Comparison of ENCODE assay signal across 29 cellular contexts in genomic region chr2:21715865-21716264, GRCh38.
DNase-seq lines count a peak whose midpoint lies in the region; ATAC-seq, FAIRE-seq and TF ChIP-seq lines count a peak whose summit lies in the region.
"Had no signal": no experiment of that assay in that cellular context is flagged by ENCODE, and none has a peak within 500 bp of the region (broad histone marks: within the 10 kb centered on the region; RNA-seq: fewer than 3 reads in every experiment).

No MANE protein-coding gene starts in this region.

- H3K9me3 Mint-ChIP-seq in GM23338 (no peaks in the 10 kb centered on the region), endodermal cell (no peaks in the 10 kb centered on the region)

- H3F3A ChIP-seq in GM23338 (replicated peaks; ENCODE audit: low read depth) (no peaks in the 10 kb centered on the region), PC-9 (ENCODE audit: insufficient read depth, low read depth) (no peaks in the 10 kb centered on the region)

- H3K23ac ChIP-seq in neuronal stem cell (ENCODE audit: low read depth, low read length, poor library complexity), result no peak overlapping the region

- H3K27ac ChIP-seq in GM23338 (ENCODE audit: low read depth) (no peak overlapping the region), endodermal cell (ENCODE audit: low read depth, low read length) (no peak overlapping the region), neuronal stem cell (replicated peaks; ENCODE audit: low read length) (no peak overlapping the region), PC-9 (no peak overlapping the region)
- H3K27ac ChIP-seq: KMS-11, upper lobe of right lung, VCaP had no signal

- H3K9ac ChIP-seq in endodermal cell (ENCODE audit: extremely low read depth, low read length, poor library complexity, severe bottlenecking) (no peak overlapping the region), neuronal stem cell (ENCODE audit: low read depth, low read length, poor library complexity) (no peak overlapping the region)
- H3K9ac ChIP-seq: KMS-11 had no signal

- H3K36me3 Mint-ChIP-seq in GM23338 (ENCODE audit: low read depth) (no peaks in the 10 kb centered on the region), endodermal cell (ENCODE audit: low read depth) (no peaks in the 10 kb centered on the region)
- H3K36me3 Mint-ChIP-seq: activated naive CD8-positive, alpha-beta T cell treated with anti-CD3 and anti-CD28 coated beads for 36 hours had no signal

- 58 to 83% methylated on average over 4 of the region's 4 CpGs for WGBS in endodermal cell (ENCODE audit: insufficient coverage in 1 of 2, insufficient read length in 1 of 2), 2 experiments
- WGBS in neuronal stem cell (ENCODE audit: extremely low coverage in 2 of 2, insufficient read length in 2 of 2, insufficient replicate concordance in 1 of 2), 2 donors, result no CpG with 5 or more reads among the region's 4 CpGs

- H2BK15ac ChIP-seq in neuronal stem cell (ENCODE audit: low read length), result no peak overlapping the region

- intact Hi-C loops in PC-9 (cut with micrococcal nuclease; ENCODE audit: unreplicated experiment), result no loop called here

- CTCF ChIA-PET in PC-9 (lab: Charles Lee), result no interaction called here

- H3K9me2 ChIP-seq in GM23338 (ENCODE audit: insufficient read depth) (no peaks in the 10 kb centered on the region), PC-9 (ENCODE audit: insufficient read depth) (no peaks in the 10 kb centered on the region)

- no TSS peak for BruUV-seq in PC-9 (replicated peaks; lab: Mats Ljungman, UMichigan)

- POLR2A ChIA-PET in PC-9 (lab: Charles Lee; ENCODE audit: unreplicated experiment), result no interaction called here

- H3K79me2 ChIP-seq in GM23338 (replicated peaks; ENCODE audit: insufficient read depth), result no peaks in the 10 kb centered on the region
- H3K79me2 ChIP-seq in PC-9 (ENCODE audit: low read depth), result no peaks in the 10 kb centered on the region

- H2BK5ac ChIP-seq in neuronal stem cell (ENCODE audit: low read length), result no peak overlapping the region

- H3K27me3 ChIP-seq in GM23338 (ENCODE audit: insufficient read depth) (no peaks in the 10 kb centered on the region), endodermal cell (ENCODE audit: control insufficient read depth, insufficient read depth, low read length, poor library complexity, severe bottlenecking) (no peaks in the 10 kb centered on the region), neuronal stem cell (ENCODE audit: control insufficient read depth in 3 of 3, insufficient read depth in 3 of 3, low read depth in 1 of 3, low read length in 3 of 3) (no peaks in the 10 kb centered on the region), PC-9 (ENCODE audit: insufficient read depth, low read depth) (no peaks in the 10 kb centered on the region)
- H3K27me3 ChIP-seq: upper lobe of right lung had no signal

- no peak overlapping the region for H3K14ac ChIP-seq in neuronal stem cell (ENCODE audit: low read length)

- no peak overlapping the region for H4K91ac ChIP-seq in neuronal stem cell (ENCODE audit: low read depth, low read length, poor library complexity)

- no peak overlapping the region for H4K8ac ChIP-seq in neuronal stem cell (ENCODE audit: low read depth, low read length)

- no peak overlapping the region for H3K4ac ChIP-seq in neuronal stem cell (ENCODE audit: low read length)

- no peak overlapping the region for H3K4me3 ChIP-seq in GM23338
- H3K4me3 ChIP-seq in endodermal cell (ENCODE audit: low read length), result no peak overlapping the region
- H3K4me3 ChIP-seq in neuronal stem cell (ENCODE audit: low read length in 2 of 2), result no peak overlapping the region
- no peak overlapping the region for H3K4me3 ChIP-seq in PC-9
- H3K4me3 ChIP-seq: lung, smooth muscle cell, upper lobe of right lung had no signal

- TF ChIP-seq CTCF in GM23338 (conservative IDR thresholded peaks at IDR 0.05; ENCODE audit: low read depth in 2 of 2), result no peak
- no peak for TF ChIP-seq CTCF in endodermal cell (conservative IDR thresholded peaks at IDR 0.05)
- TF ChIP-seq CTCF in D721Med (IDR thresholded peaks at IDR 0.05; ENCODE audit: insufficient read depth, missing control alignments), result no peak
- TF ChIP-seq CTCF in PC-9 (conservative IDR thresholded peaks at IDR 0.05), result no peak

- H4K20me1 ChIP-seq in GM23338 (replicated peaks; ENCODE audit: insufficient read depth) (no peaks in the 10 kb centered on the region), PC-9 (ENCODE audit: insufficient read depth) (no peaks in the 10 kb centered on the region)

- H3K4me1 Mint-ChIP-seq in GM23338 (peaks cover 14% of the 10 kb centered on the region), endodermal cell (peaks cover 32% of the 10 kb centered on the region)
- H3K4me1 Mint-ChIP-seq: activated naive CD8-positive, alpha-beta T cell treated with anti-CD3 and anti-CD28 coated beads for 36 hours; central memory CD8-positive, alpha-beta T cell had no signal

- no peak for FAIRE-seq in D721Med (lab: Jason Lieb, UNC)
- FAIRE-seq: frontal cortex, G401.6 had no signal

- H3K4me3 Mint-ChIP-seq in GM23338 (no peak overlapping the region), endodermal cell (no peak overlapping the region)
- H3K4me3 Mint-ChIP-seq: activated naive CD8-positive, alpha-beta T cell treated with anti-CD3 and anti-CD28 coated beads for 36 hours; central memory CD8-positive, alpha-beta T cell; dendritic cell treated with granulocyte-macrophage colony-stimulating factor and Interleukin-4, amounts not matched to agents 40 ng/mL and 50 ng/mL, for 4 days had no signal

- H2BK12ac ChIP-seq in neuronal stem cell (ENCODE audit: low read length), result no peak overlapping the region

- H3K9me3 ChIP-seq in endodermal cell (ENCODE audit: control insufficient read depth, low read length), result no peaks in the 10 kb centered on the region
- no peaks in the 10 kb centered on the region for H3K9me3 ChIP-seq in neuronal stem cell (replicated peaks in 1 of 2; ENCODE audit: control insufficient read depth in 2 of 2, insufficient read depth in 1 of 2, low read depth in 1 of 2, low read length in 2 of 2)
- no peaks in the 10 kb centered on the region for H3K9me3 ChIP-seq in PC-9 (ENCODE audit: insufficient read depth, low read depth)
- H3K9me3 ChIP-seq: upper lobe of right lung had no signal

- no peak overlapping the region for H3K27ac Mint-ChIP-seq in GM23338
- no peak overlapping the region for H3K27ac Mint-ChIP-seq in endodermal cell
- H3K27ac Mint-ChIP-seq: activated naive CD8-positive, alpha-beta T cell treated with anti-CD3 and anti-CD28 coated beads for 36 hours; dendritic cell treated with granulocyte-macrophage colony-stimulating factor and Interleukin-4, amounts not matched to agents 40 ng/mL and 50 ng/mL, for 4 days had no signal

- H2AK5ac ChIP-seq in neuronal stem cell (ENCODE audit: low read depth, low read length), result no peak overlapping the region

- peak; percentile 90 for ATAC-seq in GM23338
- ATAC-seq: upper lobe of right lung had no signal

- H3K79me1 ChIP-seq in neuronal stem cell (ENCODE audit: low read depth, low read length), result no peaks in the 10 kb centered on the region

- H3K18ac ChIP-seq in neuronal stem cell (ENCODE audit: low read length), result no peak overlapping the region

- H2AFZ ChIP-seq in GM23338, result no peak overlapping the region
- no peak overlapping the region for H2AFZ ChIP-seq in neuronal stem cell (ENCODE audit: low read length)
- no peak overlapping the region for H2AFZ ChIP-seq in PC-9

- peak; percentile 2 for DNase-seq in GM23338 (ENCODE audit: low spot score)
- peak; percentile 49 for DNase-seq in endodermal cell
- peak in 26 of 51 donors; percentile 1 to 60 (median 10) for DNase-seq in hypothalamus (lab: John Stamatoyannopoulos, UW)
- peak; percentile 51 for DNase-seq in neuronal stem cell (ENCODE audit: low spot score)
- DNase-seq in NCI-H1092 treated with DMSO at 0.1 percent for 48 hours (lab: John Stamatoyannopoulos, UW), result no peak
- DNase-seq in NCI-H345 (lab: John Stamatoyannopoulos, UW), result no peak
- DNase-seq in D721Med (ENCODE audit: insufficient read length, low spot score), result no peak
- DNase-seq in PC-9, result no peak
- DNase-seq: ACHN; activated CD4-positive, alpha-beta T cell treated with anti-CD3 and anti-CD28 coated beads for 48 hours; activated effector memory CD4-positive, alpha-beta T cell treated with anti-CD3 and anti-CD28 coated beads, Interleukin-2, amount 50 U/mL, for 16 hours; activated naive CD8-positive, alpha-beta T cell treated with anti-CD3 and anti-CD28 coated beads for 36 hours; activated T-cell treated with anti-CD3 and anti-CD28 coated beads, Interleukin-2, amount 50 U/mL, for 1 hour; aorta; DMS53; MM.1S; NCI-H1417; NCI-H2081; NCI-H510A; stimulated activated CD4-positive, alpha-beta T cell treated with anti-CD3 and anti-CD28 coated beads, Interleukin-2, amount 100 ng/mL, for 24 hours; upper lobe of right lung had no signal

- H3K36me3 ChIP-seq in GM23338 (ENCODE audit: insufficient read depth), result no peaks in the 10 kb centered on the region
- no peaks in the 10 kb centered on the region for H3K36me3 ChIP-seq in endodermal cell (ENCODE audit: control insufficient read depth, insufficient read depth, low read length)
- no peaks in the 10 kb centered on the region for H3K36me3 ChIP-seq in neuronal stem cell (replicated peaks in 1 of 2; ENCODE audit: control insufficient read depth in 2 of 2, insufficient read depth in 2 of 2, low read length in 2 of 2)
- H3K36me3 ChIP-seq in PC-9 (ENCODE audit: low read depth), result no peaks in the 10 kb centered on the region
- H3K36me3 ChIP-seq: upper lobe of right lung had no signal

- no peak overlapping the region for H2BK120ac ChIP-seq in neuronal stem cell (ENCODE audit: low read depth, low read length)

- H3K4me2 ChIP-seq in GM23338, result no peak overlapping the region
- no peak overlapping the region for H3K4me2 ChIP-seq in neuronal stem cell (ENCODE audit: insufficient read depth, low read length, poor library complexity, severe bottlenecking)
- no peak overlapping the region for H3K4me2 ChIP-seq in PC-9
- H3K4me2 ChIP-seq: KMS-11, smooth muscle cell had no signal

- no peaks in the 10 kb centered on the region for H3K4me1 ChIP-seq in GM23338 (ENCODE audit: insufficient read depth)
- H3K4me1 ChIP-seq in endodermal cell (ENCODE audit: control insufficient read depth, insufficient read depth, low read length), result no peaks in the 10 kb centered on the region
- H3K4me1 ChIP-seq in neuronal stem cell (ENCODE audit: control insufficient read depth in 2 of 2, insufficient read depth in 1 of 2, low read depth in 1 of 2, low read length in 2 of 2), result peaks cover 0 to 6% of the 10 kb centered on the region in 2 donors
- H3K4me1 ChIP-seq in PC-9 (replicated peaks; ENCODE audit: insufficient read depth), result no peaks in the 10 kb centered on the region
- H3K4me1 ChIP-seq: upper lobe of right lung had no signal

- H3K27me3 Mint-ChIP-seq in GM23338 (ENCODE audit: insufficient read depth, low read depth, poor library complexity) (no peaks in the 10 kb centered on the region), endodermal cell (ENCODE audit: insufficient read depth) (peaks cover 30% of the 10 kb centered on the region)
- H3K27me3 Mint-ChIP-seq: activated naive CD8-positive, alpha-beta T cell treated with anti-CD3 and anti-CD28 coated beads for 36 hours; central memory CD8-positive, alpha-beta T cell; dendritic cell treated with granulocyte-macrophage colony-stimulating factor and Interleukin-4, amounts not matched to agents 40 ng/mL and 50 ng/mL, for 4 days had no signal

TF ChIP-seq in GM23338, 12 proteins besides CTCF, POLR2A, EP300 and RAD21 (continues in another document):
- TF ChIP-seq JUNB (IDR thresholded peaks at IDR 0.05; ENCODE audit: unreplicated experiment), result no peak

Comparison
In these comparisons a context has a peak if more than half of its experiments do, and no peak if none do; other contexts are left out.
1. DNase-seq: peak in GM23338 (single experiment), endodermal cell (single experiment), hypothalamus (26 of 51) and neuronal stem cell (single experiment); none in NCI-H1092 treated with DMSO at 0.1 percent for 48 hours (single experiment), NCI-H345 (single experiment), D721Med (single experiment) and PC-9 (0 of 2).